Comparison of ENCODE assay signal across 8 cellular contexts in the genomic region with DNA sequence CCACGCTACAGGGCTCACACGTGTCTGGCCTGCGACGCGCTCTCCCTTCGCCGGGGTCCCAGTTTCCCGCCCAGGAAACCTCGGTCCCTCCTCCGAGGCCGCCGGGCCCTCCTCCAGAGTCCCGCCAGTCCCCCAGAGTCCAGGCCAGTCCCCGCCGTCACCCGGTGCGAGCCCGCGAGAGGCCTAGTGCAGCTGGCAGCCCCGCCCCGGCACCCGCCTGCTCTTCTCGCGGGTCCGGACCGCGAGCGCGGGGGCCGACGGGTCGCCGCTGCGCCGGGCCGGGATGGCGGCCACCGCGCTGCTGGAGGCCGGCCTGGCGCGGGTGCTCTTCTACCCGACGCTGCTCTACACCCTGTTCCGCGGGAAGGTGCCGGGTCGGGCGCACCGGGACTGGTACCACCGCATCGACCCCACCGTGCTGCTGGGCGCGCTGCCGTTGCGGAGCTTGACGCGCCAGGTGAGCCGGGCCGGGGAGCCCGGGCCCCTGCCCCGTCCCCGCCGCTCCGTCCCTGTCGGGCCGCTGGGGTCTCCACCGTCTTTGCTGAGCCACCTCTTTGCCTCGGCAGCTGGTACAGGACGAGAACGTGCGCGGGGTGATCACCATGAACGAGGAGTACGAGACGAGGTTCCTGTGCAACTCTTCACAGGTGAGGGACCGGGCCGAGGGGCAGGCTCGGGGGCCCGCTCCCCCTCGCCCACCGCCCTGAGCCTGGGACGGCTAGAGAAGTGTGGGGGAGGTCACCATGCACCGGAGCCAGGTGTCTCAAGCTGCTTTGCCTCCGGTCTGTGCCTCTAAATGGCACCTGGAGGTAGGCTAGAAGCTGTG. TPM values are rescaled to one million over a fixed set of nuclear protein-coding genes. Genes with fewer than 3 reads are reported as not detected.
DNase-seq lines count a peak whose midpoint lies in the region; ATAC-seq and TF ChIP-seq lines count a peak whose summit lies in the region.

A gene with protein sequence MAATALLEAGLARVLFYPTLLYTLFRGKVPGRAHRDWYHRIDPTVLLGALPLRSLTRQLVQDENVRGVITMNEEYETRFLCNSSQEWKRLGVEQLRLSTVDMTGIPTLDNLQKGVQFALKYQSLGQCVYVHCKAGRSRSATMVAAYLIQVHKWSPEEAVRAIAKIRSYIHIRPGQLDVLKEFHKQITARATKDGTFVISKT (plus strand): TSS at position 260 of the 826 bp plus-strand sequence. CDS start 24 bp downstream, at position 284.

- ATAC-seq in GM19455 (IDR thresholded peaks at IDR 0.05; ENCODE audit: unreplicated experiment) (peak; percentile 89), gastroesophageal sphincter (peak; percentile 97)

- intact Hi-C loops in Caco-2 (cut with micrococcal nuclease; ENCODE audit: unreplicated experiment), result loop anchor here (1.0 kb wide), 1 partner anchor 12 kb away; a partner anchor contains a TSS

- H3K9me3 ChIP-seq in Caco-2 (no peaks in the 10 kb centered on the region), gastroesophageal sphincter (no peaks in the 10 kb centered on the region), tibial nerve (no peaks in the 10 kb centered on the region)

- WGBS in gastroesophageal sphincter (ENCODE audit: low coverage in 1 of 2), 2 donors, result 0 to 4% methylated on average over 4 to 5 of the region's 86 CpGs
- 2 to 7% methylated on average over 12 to 32 of the region's 86 CpGs for WGBS in tibial nerve, 2 donors

- TF ChIP-seq POLR2A in gastroesophageal sphincter (IDR thresholded peaks at IDR 0.05), result peak; percentile 61 to 70
- peak in 1 of 2 donors; percentile 45 for TF ChIP-seq POLR2A in tibial nerve (IDR thresholded peaks at IDR 0.05)

- DNase-seq in Caco-2 (peak; percentile 92 to 93), HK-2 (ENCODE audit: unreplicated experiment) (peak; percentile 73), SHP77 (lab: John Stamatoyannopoulos, UW) (peak; percentile 73 to 89), activated gamma-delta T cell treated with Interleukin-2 at 50 U/mL for 16 hours (peak; percentile 54), nucleus accumbens (lab: John Stamatoyannopoulos, UW) (peak in 30 of 56 donors; percentile 16 to 78 (median 37)), tibial nerve (ENCODE audit: low spot score in 2 of 2) (peak in 1 of 2 donors; percentile 31)

- H3K4me1 Mint-ChIP-seq in Caco-2 (ENCODE audit: low read depth, unreplicated experiment), result no peaks in the 10 kb centered on the region

- H3K27me3 ChIP-seq in Caco-2 (replicated peaks; ENCODE audit: control insufficient read depth, insufficient read depth, low read length) (no peaks in the 10 kb centered on the region), gastroesophageal sphincter (no peaks in the 10 kb centered on the region), tibial nerve (no peaks in the 10 kb centered on the region)

- no TSS peak for BruUV-seq in Caco-2 (replicated peaks; lab: Mats Ljungman, UMichigan)

- H3K27ac ChIP-seq in gastroesophageal sphincter, result peak within 1 kb of the TSS; percentile 47 to 85 (median 74)
- peak within 1 kb of the TSS; percentile 75 to 93 (median 88) for H3K27ac ChIP-seq in tibial nerve

- H3K27ac Mint-ChIP-seq in Caco-2 (ENCODE audit: unreplicated experiment), result peak within 1 kb of the TSS; percentile 82

- H3K4me3 ChIP-seq in Caco-2 (ENCODE audit: low read depth, low read length) (peak within 1 kb of the TSS; percentile 97), gastroesophageal sphincter (peak within 1 kb of the TSS; percentile 77 to 91), tibial nerve (peak within 1 kb of the TSS; percentile 78 to 81 (median 80))

- CTCF ChIA-PET in Caco-2 (lab: Charles Lee), result interaction anchor here (0.6 to 2.8 kb wide), 2 partner anchors 10 to 12 kb away, joined by 3 to 16 read pairs; a partner anchor contains a TSS

- TF ChIP-seq EP300 in gastroesophageal sphincter (IDR thresholded peaks at IDR 0.05), result no peak
- no peak for TF ChIP-seq EP300 in tibial nerve (IDR thresholded peaks at IDR 0.05)

- H3K4me3 Mint-ChIP-seq in Caco-2 (ENCODE audit: unreplicated experiment), result peak within 1 kb of the TSS; percentile 77

- H3K4me1 ChIP-seq in Caco-2 (no peaks in the 10 kb centered on the region; the same call in 1 of the 2 replicates), gastroesophageal sphincter (peaks cover 0 to 30% (median 6%) of the 10 kb centered on the region in 3 donors), tibial nerve (peaks cover 0 to 21% (median 8%) of the 10 kb centered on the region in 4 donors)

- H3K36me3 ChIP-seq in Caco-2 (ENCODE audit: control insufficient read depth, insufficient read depth, low read length) (no peaks in the 10 kb centered on the region; the same call in none of the 2 replicates), gastroesophageal sphincter (peaks cover 0 to 25% of the 10 kb centered on the region in 2 donors), tibial nerve (peaks cover 0 to 22% (median 0%) of the 10 kb centered on the region in 3 donors)

- peaks cover 34% of the 10 kb centered on the region for H3K36me3 Mint-ChIP-seq in Caco-2 (ENCODE audit: insufficient read depth, unreplicated experiment)

- no peak for TF ChIP-seq CTCF in Caco-2 (IDR thresholded peaks at IDR 0.05; ENCODE audit: insufficient read depth in 1 of 2, low read depth in 1 of 2, low read length in 1 of 2, severe bottlenecking in 1 of 2, unreplicated experiment in 1 of 2)
- TF ChIP-seq CTCF in gastroesophageal sphincter (IDR thresholded peaks at IDR 0.05), result no peak
- TF ChIP-seq CTCF in tibial nerve (IDR thresholded peaks at IDR 0.05), result no peak

- H3K27me3 Mint-ChIP-seq in Caco-2 (ENCODE audit: insufficient read depth, unreplicated experiment), result no peaks in the 10 kb centered on the region

- POLR2A ChIA-PET in Caco-2 (lab: Charles Lee), result interaction anchor here (0.6 to 1.1 kb wide), 5 partner anchors 8 to 14 kb away, joined by 4 to 5 read pairs (median 4); a partner anchor contains a TSS

- H3K9me3 Mint-ChIP-seq in Caco-2 (ENCODE audit: unreplicated experiment), result no peaks in the 10 kb centered on the region

RNA-seq across cellular contexts. Expression of the gene that starts here (rescaled TPM):
- total RNA-seq in Caco-2 (2022), result 100 and 108 TPM in 2 replicates
- total RNA-seq in gastroesophageal sphincter, result 10 to 100 TPM; 70.0 to 95.7 (median 83.6) TPM
- 100 to 1,000 TPM in 3 of 4 donors, 10 to 100 TPM in 1; 97.3 to 158 (median 137) TPM for total RNA-seq in tibial nerve
